Comparison of ENCODE assay signal across 12 cellular contexts in genomic region chr11:71153005-71153395, GRCh38.
DNase-seq lines count a peak whose midpoint lies in the region; ATAC-seq and TF ChIP-seq lines count a peak whose summit lies in the region.
"Had no signal": no experiment of that assay in that cellular context is flagged by ENCODE, and none has a peak within 500 bp of the region (broad histone marks: within the 10 kb centered on the region; RNA-seq: fewer than 3 reads in every experiment).

No MANE protein-coding gene starts in this region.

- no peak for ATAC-seq in GM21423 (IDR thresholded peaks at IDR 0.05; ENCODE audit: unreplicated experiment)
- ATAC-seq in HG03521 (IDR thresholded peaks at IDR 0.05; ENCODE audit: unreplicated experiment): no peak

- H3K4me3 ChIP-seq in adrenal gland (peak overlapping the region in 2 of 4 donors; percentile 6 to 37), skeletal muscle satellite cell (ENCODE audit: low read length) (peak overlapping the region; percentile 58)

- H3K9me3 ChIP-seq in adrenal gland (replicated peaks in 1 of 3) (no peaks in the 10 kb centered on the region), skeletal muscle satellite cell (replicated peaks; ENCODE audit: low read length) (no peaks in the 10 kb centered on the region)
- H3K9me3 ChIP-seq: right atrium auricular region had no signal

- 0 to 4% (median 2%) methylated on average over 8 to 15 of the region's 15 CpGs for WGBS in adrenal gland, 4 donors

- TF ChIP-seq POLR2A in adrenal gland (IDR thresholded peaks at IDR 0.05): no peak

- DNase-seq in GOT3 (lab: John Stamatoyannopoulos, UW) (peak; percentile 22), adrenal gland (peak in 6 of 7 donors; percentile 33 to 56 (median 46)), iPS-NIHi7 (ENCODE audit: extremely low spot score) (peak; percentile 74), NCI-H2107 treated with DMSO at 0.1 percent for 48 hours (lab: John Stamatoyannopoulos, UW; ENCODE audit: unreplicated experiment) (no peak), NCI-H1092 (lab: John Stamatoyannopoulos, UW) (no peak)
- DNase-seq: caudate nucleus; NCI-H1092 treated with DMSO at 0.1 percent for 48 hours; stimulated activated CD8-positive, alpha-beta memory T cell treated with anti-CD3 and anti-CD28 coated beads, Interleukin-4, amount 100 ng/mL, for 48 hours had no signal

- peak overlapping the region; percentile 49 for H3K9ac ChIP-seq in skeletal muscle satellite cell (ENCODE audit: low read depth, low read length)

- H3K36me3 ChIP-seq in adrenal gland (replicated peaks in 1 of 2) (no peaks in the 10 kb centered on the region), skeletal muscle satellite cell (ENCODE audit: insufficient read depth, low read length) (no peaks in the 10 kb centered on the region)
- H3K36me3 ChIP-seq: right atrium auricular region had no signal

- H3K27me3 ChIP-seq in adrenal gland (no peaks in the 10 kb centered on the region), skeletal muscle satellite cell (ENCODE audit: control insufficient read depth, insufficient read depth, low read length) (no peaks in the 10 kb centered on the region)
- H3K27me3 ChIP-seq: right atrium auricular region had no signal

- no peak overlapping the region for H3K27ac ChIP-seq in adrenal gland
- H3K27ac ChIP-seq: right atrium auricular region had no signal

- peak overlapping the region; percentile 74 for H3K4me2 ChIP-seq in skeletal muscle satellite cell (ENCODE audit: low read length)

- intact Hi-C loops in adrenal gland (cut with DNase I): no loop called here

- TF ChIP-seq CTCF in adrenal gland (IDR thresholded peaks at IDR 0.05): no peak

- H3K4me1 ChIP-seq in adrenal gland (replicated peaks in 1 of 2): no peaks in the 10 kb centered on the region
- H3K4me1 ChIP-seq in skeletal muscle satellite cell (ENCODE audit: control insufficient read depth, insufficient read depth, low read length): peaks cover 8% of the 10 kb centered on the region

Comparison
In these comparisons a context has a peak if more than half of its experiments do, and no peak if none do; other contexts are left out.
1. DNase-seq: peak in GOT3 (single experiment), adrenal gland (6 of 7) and iPS-NIHi7 (single experiment); none in NCI-H2107 treated with DMSO at 0.1 percent for 48 hours (single experiment) and NCI-H1092 (single experiment).